Comparison of ENCODE assay signal across 13 cellular contexts in the genomic region with DNA sequence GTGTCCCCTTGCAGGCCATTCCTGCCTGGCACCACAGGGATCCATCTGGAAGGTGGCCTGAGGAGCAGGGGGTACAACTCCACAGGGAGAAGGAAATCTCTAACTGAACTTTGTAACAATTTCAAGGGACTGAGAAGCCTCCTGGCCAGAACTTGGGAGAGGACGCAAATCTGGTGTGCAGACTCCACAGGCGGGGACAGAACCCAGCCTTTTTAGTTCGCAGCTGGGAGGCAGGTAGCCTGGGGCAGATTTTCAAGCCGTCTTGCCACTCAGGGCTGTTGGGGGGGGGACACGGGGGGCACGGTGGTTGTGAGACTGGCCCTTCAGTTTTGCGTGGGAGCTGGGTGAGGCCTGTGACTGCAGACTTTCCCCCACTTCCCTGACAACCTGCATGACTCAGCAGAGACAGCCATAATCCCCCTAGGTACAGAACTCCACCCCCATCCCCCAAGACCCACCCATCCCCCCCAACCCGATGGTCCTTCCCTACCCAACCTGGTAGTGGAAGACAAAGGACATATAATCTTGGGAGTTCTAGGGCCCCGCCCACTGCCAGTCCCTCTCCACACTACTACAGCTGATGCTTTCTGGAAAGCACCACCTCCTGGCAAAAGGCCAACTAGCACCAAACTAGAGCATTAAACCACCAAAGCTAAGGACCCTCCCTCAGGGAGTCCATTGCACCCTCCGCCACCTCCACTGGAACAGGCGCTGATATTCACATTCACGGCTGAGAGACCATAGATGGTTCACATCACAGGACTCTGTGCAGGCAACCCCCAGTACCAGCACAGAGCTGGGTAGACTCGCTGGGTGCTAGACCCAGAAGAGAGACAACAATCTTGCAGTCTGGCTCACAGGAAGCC. TPM values are rescaled to one million over a fixed set of nuclear protein-coding genes. Genes with fewer than 3 reads are reported as not detected.
DNase-seq lines count a peak whose midpoint lies in the region; ATAC-seq and TF ChIP-seq lines count a peak whose summit lies in the region.
"Had no signal": no experiment of that assay in that cellular context is flagged by ENCODE, and none has a peak within 500 bp of the region (broad histone marks: within the 10 kb centered on the region; RNA-seq: fewer than 3 reads in every experiment).

No MANE protein-coding gene starts in this region.

- H3K4me3 ChIP-seq in endodermal cell (ENCODE audit: low read length), result no peak overlapping the region
- H3K4me3 ChIP-seq: suprapubic skin had no signal

- no peak overlapping the region for H3K9ac ChIP-seq in endodermal cell (ENCODE audit: extremely low read depth, low read length, poor library complexity, severe bottlenecking)

- H3K4me1 ChIP-seq in endodermal cell (ENCODE audit: control insufficient read depth, insufficient read depth, low read length), result peaks cover 10% of the 10 kb centered on the region
- H3K4me1 ChIP-seq: suprapubic skin had no signal

- peak; percentile 50 for ATAC-seq in stimulated activated naive CD8-positive, alpha-beta T cell treated with anti-CD3 and anti-CD28 coated beads, Interleukin-15, amount 100 ng/mL, for 72 hours
- no peak for ATAC-seq in HG03159 (IDR thresholded peaks at IDR 0.05; ENCODE audit: unreplicated experiment)

- no peaks in the 10 kb centered on the region for H3K27me3 ChIP-seq in endodermal cell (ENCODE audit: control insufficient read depth, insufficient read depth, low read length, poor library complexity, severe bottlenecking)
- H3K27me3 ChIP-seq: suprapubic skin had no signal

- DNase-seq in activated naive CD4-positive, alpha-beta T cell treated with anti-CD3 and anti-CD28 coated beads for 36 hours, result peak; percentile 33
- DNase-seq in activated naive CD4-positive, alpha-beta T cell (lab: John Stamatoyannopoulos, UW), result no peak
- DNase-seq in NCI-H69 (lab: John Stamatoyannopoulos, UW) (peak; percentile 91), endodermal cell (peak; percentile 88), NAMALWA (ENCODE audit: low spot score) (no peak), GM10248 (ENCODE audit: extremely low spot score) (no peak)
- peak in 1 of 2 donors; percentile 4 for DNase-seq in stimulated activated naive CD8-positive, alpha-beta T cell treated with anti-CD3 and anti-CD28 coated beads, Interleukin-15, amount 100 ng/mL, for 72 hours
- DNase-seq: activated gamma-delta T cell treated with Interleukin-2 at 50 U/mL for 16 hours; HFFc6; MV-4-11; stimulated activated CD4-positive, alpha-beta T cell treated with anti-CD3 and anti-CD28 coated beads, Interleukin-4, amount 100 ng/mL, for 24 hours had no signal

- H3K4me3 Mint-ChIP-seq in activated naive CD4-positive, alpha-beta T cell treated with anti-CD3 and anti-CD28 coated beads for 36 hours, result no peak overlapping the region
- no peak overlapping the region for H3K4me3 Mint-ChIP-seq in endodermal cell
- H3K4me3 Mint-ChIP-seq in stimulated activated naive CD8-positive, alpha-beta T cell treated with anti-CD3 and anti-CD28 coated beads, Interleukin-15, amount 100 ng/mL, for 72 hours, result peak overlapping the region; percentile 53 to 68
- H3K4me3 Mint-ChIP-seq: HFFc6 had no signal

- POLR2A ChIA-PET in GM10248 (lab: Yijun Ruan, JAX), result interaction anchor here (1.0 kb wide), 1 partner anchor 9 kb away, joined by 4 read pairs; no protein-coding TSS in a partner anchor

- H3K9me3 Mint-ChIP-seq in activated naive CD4-positive, alpha-beta T cell treated with anti-CD3 and anti-CD28 coated beads for 36 hours, result peaks cover 8% of the 10 kb centered on the region
- H3K9me3 Mint-ChIP-seq in endodermal cell, result peaks cover 9% of the 10 kb centered on the region
- H3K9me3 Mint-ChIP-seq in stimulated activated naive CD8-positive, alpha-beta T cell treated with anti-CD3 and anti-CD28 coated beads, Interleukin-15, amount 100 ng/mL, for 72 hours, result peaks cover under 1 to 7% of the 10 kb centered on the region in 2 donors
- H3K9me3 Mint-ChIP-seq: HFFc6 had no signal

- intact Hi-C loops in activated naive CD4-positive, alpha-beta T cell treated with anti-CD3 and anti-CD28 coated beads for 36 hours (cut with micrococcal nuclease), result no loop called here

- H3K36me3 Mint-ChIP-seq in activated naive CD4-positive, alpha-beta T cell treated with anti-CD3 and anti-CD28 coated beads for 36 hours (ENCODE audit: low read depth), result peaks cover 14% of the 10 kb centered on the region
- H3K36me3 Mint-ChIP-seq in endodermal cell (ENCODE audit: low read depth), result peaks cover 15% of the 10 kb centered on the region

- 73 to 89% methylated on average over 5 to 13 of the region's 13 CpGs for WGBS in endodermal cell (ENCODE audit: insufficient coverage in 1 of 2, insufficient read length in 1 of 2), 2 experiments

- H3K4me1 Mint-ChIP-seq in activated naive CD4-positive, alpha-beta T cell treated with anti-CD3 and anti-CD28 coated beads for 36 hours (ENCODE audit: low read depth), result peaks cover 63% of the 10 kb centered on the region
- peaks cover 39% of the 10 kb centered on the region for H3K4me1 Mint-ChIP-seq in endodermal cell
- peaks cover 71% of the 10 kb centered on the region for H3K4me1 Mint-ChIP-seq in stimulated activated naive CD8-positive, alpha-beta T cell treated with anti-CD3 and anti-CD28 coated beads, Interleukin-15, amount 100 ng/mL, for 72 hours

- peaks cover 10% of the 10 kb centered on the region for H3K36me3 ChIP-seq in endodermal cell (ENCODE audit: control insufficient read depth, insufficient read depth, low read length)

- H3K9me3 ChIP-seq in endodermal cell (ENCODE audit: control insufficient read depth, low read length), result peaks cover 4% of the 10 kb centered on the region
- H3K9me3 ChIP-seq: suprapubic skin had no signal

- H3K27me3 Mint-ChIP-seq in activated naive CD4-positive, alpha-beta T cell treated with anti-CD3 and anti-CD28 coated beads for 36 hours (ENCODE audit: low read depth), result no peaks in the 10 kb centered on the region
- H3K27me3 Mint-ChIP-seq in endodermal cell (ENCODE audit: insufficient read depth), result no peaks in the 10 kb centered on the region
- H3K27me3 Mint-ChIP-seq in stimulated activated naive CD8-positive, alpha-beta T cell treated with anti-CD3 and anti-CD28 coated beads, Interleukin-15, amount 100 ng/mL, for 72 hours, result no peaks in the 10 kb centered on the region

- peak overlapping the region; percentile 21 for H3K27ac ChIP-seq in endodermal cell (ENCODE audit: low read depth, low read length)
- H3K27ac ChIP-seq: suprapubic skin had no signal

- TF ChIP-seq CTCF in endodermal cell (conservative IDR thresholded peaks at IDR 0.05) (peak; percentile 43), GM10248 (IDR thresholded peaks at IDR 0.05; ENCODE audit: control extremely low read depth, extremely low read depth, low read depth, missing control alignments) (no peak)

- CTCF ChIA-PET in activated naive CD4-positive, alpha-beta T cell treated with anti-CD3 and anti-CD28 coated beads for 36 hours (lab: Charles Lee), result no interaction called here
- CTCF ChIA-PET in GM10248 (lab: Yijun Ruan, JAX), result interaction anchor here (0.8 to 2.4 kb wide), 5 partner anchors 10 to 24 kb away, joined by 3 to 8 read pairs (median 4); no protein-coding TSS in a partner anchor

- no peak overlapping the region for H3K27ac Mint-ChIP-seq in activated naive CD4-positive, alpha-beta T cell treated with anti-CD3 and anti-CD28 coated beads for 36 hours
- peak overlapping the region; percentile 97 for H3K27ac Mint-ChIP-seq in endodermal cell
- H3K27ac Mint-ChIP-seq in stimulated activated naive CD8-positive, alpha-beta T cell treated with anti-CD3 and anti-CD28 coated beads, Interleukin-15, amount 100 ng/mL, for 72 hours, result peak overlapping the region; percentile 38 to 88
- H3K27ac Mint-ChIP-seq: HFFc6 had no signal

RNA-seq across cellular contexts. Expression of gene HUS1B, which starts 3.0 kb away (rescaled TPM):
- 1 to 10 TPM in 1 of 2 experiments, under 1 TPM in 1; 0.67 to 1.2 TPM for total RNA-seq in activated naive CD4-positive, alpha-beta T cell treated with anti-CD3 and anti-CD28 coated beads for 36 hours
- 1 to 10 TPM; 1.0 to 1.1 TPM for total RNA-seq in endodermal cell
- not detected for polyA plus RNA-seq in endodermal cell (2013, experiment 1 of 2)
- polyA plus RNA-seq in endodermal cell (2013, experiment 2 of 2), result not detected

RNA-seq across cellular contexts. Expression of gene EXOC2, which starts 33.0 kb away (rescaled TPM):
- 10 to 100 TPM; 23.3 to 24.9 TPM for total RNA-seq in activated naive CD4-positive, alpha-beta T cell treated with anti-CD3 and anti-CD28 coated beads for 36 hours
- 10 to 100 TPM; 28.1 to 35.0 TPM for total RNA-seq in endodermal cell
- polyA plus RNA-seq in endodermal cell (2013, experiment 1 of 2), result 26.9 TPM
- polyA plus RNA-seq in endodermal cell (2013, experiment 2 of 2), result 24.6 TPM

Comparison
In these comparisons a context has a peak if more than half of its experiments do, and no peak if none do; other contexts are left out.
1. DNase-seq: peak in activated naive CD4-positive, alpha-beta T cell treated with anti-CD3 and anti-CD28 coated beads for 36 hours (single experiment), NCI-H69 (single experiment) and endodermal cell (single experiment); none in activated naive CD4-positive, alpha-beta T cell (0 of 4), NAMALWA (single experiment) and GM10248 (single experiment).
2. H3K4me3 Mint-ChIP-seq: peak in stimulated activated naive CD8-positive, alpha-beta T cell treated with anti-CD3 and anti-CD28 coated beads, Interleukin-15, amount 100 ng/mL, for 72 hours (2 of 2); none in activated naive CD4-positive, alpha-beta T cell treated with anti-CD3 and anti-CD28 coated beads for 36 hours (single experiment) and endodermal cell (single experiment).